35 cellular contexts compared by ENCODE assay signal in genomic region chr11:98227266-98227665, GRCh38.
"Had no signal": no experiment of that assay in that cellular context is flagged by ENCODE, and none has a peak within 500 bp of the region (broad histone marks: within the 10 kb centered on the region; RNA-seq: fewer than 3 reads in every experiment).

No MANE protein-coding gene starts in this region.

- H3K4me3 ChIP-seq: cardiac muscle cell, MG63, PC-9 had no signal

- DNase-seq: activated B cell treated with CpG ODN at 0.5 μM for 24 hours; activated CD4-positive, alpha-beta memory T cell treated with anti-CD3 and anti-CD28 coated beads for 36 hours; activated CD4-positive, alpha-beta T cell treated with anti-CD3 and anti-CD28 coated beads for 4 hours; activated CD4-positive, alpha-beta T cell treated with anti-CD3 and anti-CD28 coated beads, Interleukin-2, amount 50 U/mL, for 1 hour; activated CD4-positive, CD25-positive, alpha-beta regulatory T cell treated with anti-CD3 and anti-CD28 coated beads, Interleukin-2, amount 50 U/mL, for 72 hours; activated CD8-positive, alpha-beta memory T cell treated with anti-CD3 and anti-CD28 coated beads, Interleukin-2, amount 50 U/mL, for 4 hours; activated naive CD4-positive, alpha-beta T cell treated with anti-CD3 and anti-CD28 coated beads, Interleukin-2, amount 10 ng/mL, durations not matched to agents 7 days and 5 days; activated naive CD8-positive, alpha-beta T cell treated with anti-CD3 and anti-CD28 coated beads, Interleukin-2, amount 50 U/mL, for 24 hours; activated T-cell treated with anti-CD3 and anti-CD28 coated beads for 4 hours; activated T-cell treated with anti-CD3 and anti-CD28 coated beads, Interleukin-2, amount 50 U/mL, for 4 hours; amniotic stem cell; aorta; brain microvascular endothelial cell; Karpas-422; KBM-7; MG63; NCI-H1048; NCI-H1105 treated with DMSO at 0.1 percent for 48 hours; NCI-H1436; NCI-H1694; NCI-H1930; NCI-H2107; NCI-H226; NCI-H510A; NCI-H526; NCI-H774; NK-92 treated with Interleukin-12 subunit alpha and Interleukin-12 subunit beta, amount 100 ng/mL, for 24 hours; PC-9; SIG-M5; SW 1271; T-helper 1 cell; T-helper 2 cell; T-helper 9 cell had no signal

- ATAC-seq: activated naive CD8-positive, alpha-beta T cell treated with anti-CD3 and anti-CD28 coated beads, Interleukin-2, amount 50 U/mL, for 24 hours; activated T-cell treated with anti-CD3 and anti-CD28 coated beads, Interleukin-2, amount 50 U/mL, for 4 hours; Right ventricle myocardium inferior had no signal

- H3K36me3 ChIP-seq: brain microvascular endothelial cell, cardiac muscle cell, MG63 had no signal

- H3K9me3 ChIP-seq: MG63 had no signal
